ENCODE assay signal across 6 cellular contexts in the genomic region with DNA sequence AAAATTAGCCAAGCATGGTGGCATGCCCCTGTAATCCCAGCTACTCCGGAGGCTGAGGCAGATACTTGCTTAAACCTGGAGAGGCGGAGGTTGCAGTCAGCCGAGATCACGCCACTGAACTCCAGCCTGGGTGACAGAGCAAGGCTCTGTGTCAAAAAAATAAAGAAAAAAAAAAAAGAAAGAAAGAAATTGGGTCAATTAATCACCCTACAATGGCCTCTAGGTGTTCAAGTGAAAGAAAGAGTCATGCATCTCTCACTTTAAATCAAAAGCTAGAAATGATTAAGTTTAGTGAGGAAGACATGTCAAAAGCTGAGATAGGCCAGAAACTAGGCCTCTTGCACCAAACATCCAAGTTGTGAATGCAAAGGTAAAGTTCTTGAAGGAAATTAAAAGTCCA.
"Had no signal": no experiment of that assay in that cellular context is flagged by ENCODE, and none has a peak within 500 bp of the region (broad histone marks: within the 10 kb centered on the region; RNA-seq: fewer than 3 reads in every experiment).

No MANE protein-coding gene starts in this region.

- H3K27ac ChIP-seq: HL-60 had no signal

- H3K27me3 Mint-ChIP-seq: IgD-negative memory B cell had no signal

- H3K27ac Mint-ChIP-seq: GM23338, H9, IgD-negative memory B cell had no signal

- H3K9me3 Mint-ChIP-seq: H9 had no signal

- ATAC-seq: GM23338, HepG2 had no signal

- H3K4me3 Mint-ChIP-seq: GM23338, H9, IgD-negative memory B cell had no signal

- H3K4me1 Mint-ChIP-seq: IgD-negative memory B cell had no signal

- DNase-seq: H9, HCEC 1CT had no signal
